Comparison of ENCODE assay signal across 14 cellular contexts in the genomic region with DNA sequence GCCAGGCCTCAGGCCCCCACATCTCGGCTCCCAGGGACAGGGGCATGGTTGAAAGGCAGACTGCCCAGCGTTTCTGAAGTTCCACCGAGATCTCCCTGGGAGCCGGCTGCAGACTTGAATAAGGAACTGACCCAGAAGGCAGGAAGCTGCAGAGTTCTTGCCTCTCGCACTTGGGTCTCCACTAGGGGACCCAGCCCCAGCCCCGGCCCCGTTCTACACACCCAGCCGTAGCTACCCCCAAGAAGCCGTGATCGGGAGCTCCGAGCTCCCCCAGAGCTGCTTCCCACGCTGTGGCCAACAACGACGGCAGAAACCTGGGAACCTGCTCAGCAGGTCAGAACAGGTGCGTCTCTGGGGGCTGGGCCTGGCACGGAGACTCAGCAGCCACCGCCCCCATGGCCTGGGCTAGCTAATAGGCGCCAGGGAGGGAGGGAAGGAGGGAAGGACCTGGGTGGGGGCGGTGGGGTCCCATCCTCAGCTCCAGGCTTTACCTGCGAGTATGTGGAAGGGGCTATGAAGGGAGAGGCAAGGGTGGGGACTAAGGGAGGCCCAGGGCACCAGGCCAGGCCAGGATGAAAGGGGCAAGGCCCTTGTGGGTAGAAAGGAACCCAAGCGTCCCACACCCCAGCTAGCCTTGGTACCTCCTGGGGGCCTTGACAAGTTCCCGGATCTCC. TPM values are rescaled to one million over a fixed set of nuclear protein-coding genes. Genes with fewer than 3 reads are reported as not detected.
A peak's percentile ranks its signal among the peaks of the same experiment; 100 is the strongest.
DNase-seq lines count a peak whose midpoint lies in the region; FAIRE-seq and TF ChIP-seq lines count a peak whose summit lies in the region.
"Had no signal": no experiment of that assay in that cellular context is flagged by ENCODE, and none has a peak within 500 bp of the region (broad histone marks: within the 10 kb centered on the region; RNA-seq: fewer than 3 reads in every experiment).

Gene NECTIN4 (minus strand): TSS at position 308 of the 674 bp plus-strand sequence. CDS start 262 bp downstream, at position 46.

- H2BK5ac ChIP-seq in mesendoderm (ENCODE audit: low read length), result no peak within 1 kb of the TSS

- H3K27ac Mint-ChIP-seq in activated naive CD8-positive, alpha-beta T cell, result peak within 1 kb of the TSS; percentile 11
- no peak within 1 kb of the TSS for H3K27ac Mint-ChIP-seq in activated naive CD8-positive, alpha-beta T cell treated with anti-CD3 and anti-CD28 coated beads for 36 hours
- H3K27ac Mint-ChIP-seq: activated T-helper 2 cell treated with anti-CD3 and anti-CD28 coated beads, Interferon-gamma antibody, Interleukin-2, Interleukin-4, amounts not matched to agents 10 μg/mL and 5 μg/mL and 100 μg/mL, durations not matched to agents 14 hours and 24 hours and 36 hours; IgD-negative memory B cell; natural killer cell treated with Interleukin-12 subunit alpha and Interleukin-12 subunit beta and Interleukin-15 and Interleukin-18, amount 100 ng/mL, for 72 hours had no signal

- no peak for FAIRE-seq in bronchial epithelial cell (lab: Jason Lieb, UNC)
- FAIRE-seq: colon had no signal

- H3K27me3 ChIP-seq in bronchial epithelial cell (ENCODE audit: control insufficient read depth, insufficient read depth, low read length) (no peaks in the 10 kb centered on the region), mesendoderm (ENCODE audit: insufficient read depth, low read length, poor library complexity) (no peaks in the 10 kb centered on the region), Karpas-422 (ENCODE audit: low read length) (no peaks in the 10 kb centered on the region)
- H3K27me3 ChIP-seq: SJSA1 had no signal

- H3K27ac ChIP-seq in mesendoderm (ENCODE audit: low read depth, low read length), result no peak within 1 kb of the TSS
- H3K27ac ChIP-seq in Karpas-422 (ENCODE audit: low read length), result no peak within 1 kb of the TSS
- H3K27ac ChIP-seq: SJSA1 had no signal

- peaks cover 3% of the 10 kb centered on the region for H3K4me1 ChIP-seq in mesendoderm (ENCODE audit: control insufficient read depth, low read depth, low read length)
- no peaks in the 10 kb centered on the region for H3K4me1 ChIP-seq in Karpas-422 (ENCODE audit: low read length)

- no peak within 1 kb of the TSS for H4K5ac ChIP-seq in mesendoderm (ENCODE audit: low read length)

- peak within 1 kb of the TSS; percentile 9 for H3K56ac ChIP-seq in mesendoderm (ENCODE audit: low read length)

- H2BK120ac ChIP-seq in mesendoderm (ENCODE audit: low read depth, low read length), result no peak within 1 kb of the TSS

- no peaks in the 10 kb centered on the region for H3K79me1 ChIP-seq in mesendoderm (ENCODE audit: low read length)

- H3K9ac ChIP-seq in mesendoderm (ENCODE audit: low read length) (no peak within 1 kb of the TSS), Karpas-422 (ENCODE audit: low read length) (no peak within 1 kb of the TSS)

- H3K9me3 Mint-ChIP-seq in activated naive CD8-positive, alpha-beta T cell (ENCODE audit: low read depth), result no peaks in the 10 kb centered on the region
- no peaks in the 10 kb centered on the region for H3K9me3 Mint-ChIP-seq in activated naive CD8-positive, alpha-beta T cell treated with anti-CD3 and anti-CD28 coated beads for 36 hours
- H3K9me3 Mint-ChIP-seq: activated T-helper 2 cell treated with anti-CD3 and anti-CD28 coated beads, Interferon-gamma antibody, Interleukin-2, Interleukin-4, amounts not matched to agents 10 μg/mL and 5 μg/mL and 100 μg/mL, durations not matched to agents 14 hours and 24 hours and 36 hours; IgD-negative memory B cell; natural killer cell treated with Interleukin-12 subunit alpha and Interleukin-12 subunit beta and Interleukin-15 and Interleukin-18, amount 100 ng/mL, for 72 hours had no signal

- TF ChIP-seq CTCF in bronchial epithelial cell (IDR thresholded peaks at IDR 0.05; ENCODE audit: insufficient read depth, low read length, severe bottlenecking), result no peak

- H3K79me2 ChIP-seq in mesendoderm (ENCODE audit: control insufficient read depth, insufficient read depth, low read length) (no peaks in the 10 kb centered on the region), Karpas-422 (ENCODE audit: low read length) (no peaks in the 10 kb centered on the region)

- H3K36me3 Mint-ChIP-seq in activated naive CD8-positive, alpha-beta T cell, result no peaks in the 10 kb centered on the region
- H3K36me3 Mint-ChIP-seq in activated naive CD8-positive, alpha-beta T cell treated with anti-CD3 and anti-CD28 coated beads for 36 hours, result no peaks in the 10 kb centered on the region
- H3K36me3 Mint-ChIP-seq: IgD-negative memory B cell; natural killer cell treated with Interleukin-12 subunit alpha and Interleukin-12 subunit beta and Interleukin-15 and Interleukin-18, amount 100 ng/mL, for 72 hours had no signal

- no peaks in the 10 kb centered on the region for H3K9me2 ChIP-seq in Karpas-422 (replicated peaks; ENCODE audit: insufficient read depth, low read length)

- no peak within 1 kb of the TSS for H2AFZ ChIP-seq in Karpas-422 (ENCODE audit: low read length)

- H3K4me2 ChIP-seq in mesendoderm (ENCODE audit: low read length) (no peak within 1 kb of the TSS), Karpas-422 (ENCODE audit: low read depth, low read length, poor library complexity, severe bottlenecking) (no peak within 1 kb of the TSS)

- WGBS in mesendoderm (ENCODE audit: extremely low coverage, insufficient coverage, low lambda C conversion rate), result no CpG with 5 or more reads among the region's 22 CpGs

- no peak within 1 kb of the TSS for H3K4ac ChIP-seq in mesendoderm (ENCODE audit: low read depth, low read length)

- H3K4me3 Mint-ChIP-seq in activated naive CD8-positive, alpha-beta T cell, result no peak within 1 kb of the TSS
- no peak within 1 kb of the TSS for H3K4me3 Mint-ChIP-seq in activated naive CD8-positive, alpha-beta T cell treated with anti-CD3 and anti-CD28 coated beads for 36 hours
- H3K4me3 Mint-ChIP-seq: IgD-negative memory B cell; natural killer cell treated with Interleukin-12 subunit alpha and Interleukin-12 subunit beta and Interleukin-15 and Interleukin-18, amount 100 ng/mL, for 72 hours had no signal

- no peaks in the 10 kb centered on the region for H3K27me3 Mint-ChIP-seq in activated naive CD8-positive, alpha-beta T cell
- no peaks in the 10 kb centered on the region for H3K27me3 Mint-ChIP-seq in activated naive CD8-positive, alpha-beta T cell treated with anti-CD3 and anti-CD28 coated beads for 36 hours
- H3K27me3 Mint-ChIP-seq: natural killer cell treated with Interleukin-12 subunit alpha and Interleukin-12 subunit beta and Interleukin-15 and Interleukin-18, amount 100 ng/mL, for 72 hours had no signal

- no peak within 1 kb of the TSS for H2BK15ac ChIP-seq in mesendoderm (replicated peaks; ENCODE audit: low read depth)

- no peak within 1 kb of the TSS for H3K23ac ChIP-seq in mesendoderm (ENCODE audit: low read length)

- no peak for DNase-seq in activated naive CD8-positive, alpha-beta T cell treated with anti-CD3 and anti-CD28 coated beads for 36 hours
- DNase-seq in bronchial epithelial cell (ENCODE audit: low read depth), result peak; percentile 79
- DNase-seq in mesendoderm, result no peak
- DNase-seq in ureter (ENCODE audit: low spot score), result peak; percentile 85
- no peak for DNase-seq in Karpas-422
- DNase-seq in HuH-7.5 (ENCODE audit: low spot score), result no peak
- DNase-seq in dermis blood vessel endothelial cell, result no peak
- DNase-seq: GF-D8 had no signal

- no peak within 1 kb of the TSS for H2AK5ac ChIP-seq in mesendoderm (ENCODE audit: low read length)

- H4K20me1 ChIP-seq in Karpas-422 (ENCODE audit: insufficient read depth, low read depth, low read length), result no peaks in the 10 kb centered on the region

- no peaks in the 10 kb centered on the region for H3K36me3 ChIP-seq in bronchial epithelial cell (ENCODE audit: control insufficient read depth, insufficient read depth, low read length)
- H3K36me3 ChIP-seq in mesendoderm (ENCODE audit: control insufficient read depth, insufficient read depth, low read length), result no peaks in the 10 kb centered on the region
- H3K36me3 ChIP-seq in Karpas-422 (ENCODE audit: insufficient read depth, low read length), result no peaks in the 10 kb centered on the region
- H3K36me3 ChIP-seq: SJSA1 had no signal

- peak within 1 kb of the TSS; percentile 62 for H3K4me3 ChIP-seq in bronchial epithelial cell (ENCODE audit: low read depth, low read length)
- no peak within 1 kb of the TSS for H3K4me3 ChIP-seq in mesendoderm (ENCODE audit: low read length)
- H3K4me3 ChIP-seq in Karpas-422 (ENCODE audit: low read length), result no peak within 1 kb of the TSS
- H3K4me3 ChIP-seq: SJSA1 had no signal

- no peak within 1 kb of the TSS for H4K8ac ChIP-seq in mesendoderm (ENCODE audit: low read depth, low read length)

- no peaks in the 10 kb centered on the region for H3K9me3 ChIP-seq in Karpas-422 (ENCODE audit: low read length)
- H3K9me3 ChIP-seq: SJSA1 had no signal

- peaks cover 36% of the 10 kb centered on the region for H3K4me1 Mint-ChIP-seq in activated naive CD8-positive, alpha-beta T cell (ENCODE audit: low read depth)
- peaks cover 48% of the 10 kb centered on the region for H3K4me1 Mint-ChIP-seq in activated naive CD8-positive, alpha-beta T cell treated with anti-CD3 and anti-CD28 coated beads for 36 hours
- H3K4me1 Mint-ChIP-seq: IgD-negative memory B cell had no signal

- no peak within 1 kb of the TSS for H3K18ac ChIP-seq in mesendoderm (ENCODE audit: low read length)

RNA-seq across cellular contexts. Expression of gene NECTIN4, which starts in this region (rescaled TPM):
- total RNA-seq in activated naive CD8-positive, alpha-beta T cell treated with anti-CD3 and anti-CD28 coated beads for 36 hours, result under 1 TPM; 0.12 to 0.16 TPM
- 108 and 200 TPM in 2 replicates for total RNA-seq in bronchial epithelial cell
- polyA plus RNA-seq in mesendoderm (2013, experiment 1 of 2), result 0.24 TPM
- 0.22 TPM for polyA plus RNA-seq in mesendoderm (2013, experiment 2 of 2)
- 75.6 TPM for total RNA-seq in ureter
- not detected in 2 replicates for total RNA-seq in Karpas-422 (2014; rRNA removed; shearing (Covaris generic); ENCODE audit: low replicate concordance)
- 0.17 and 0.28 TPM in 2 replicates for total RNA-seq in dermis blood vessel endothelial cell
- total RNA-seq: activated T-helper 2 cell treated with anti-CD3 and anti-CD28 coated beads, Interferon-gamma antibody, Interleukin-2, Interleukin-4, amounts not matched to agents 10 μg/mL and 5 μg/mL and 100 μg/mL, durations not matched to agents 14 hours and 24 hours and 36 hours; natural killer cell treated with Interleukin-12 subunit alpha and Interleukin-12 subunit beta and Interleukin-15 and Interleukin-18, amount 100 ng/mL, for 72 hours had no signal
- polyA plus RNA-seq: IgD-negative memory B cell had no signal

Comparison
In these comparisons a context has a peak if more than half of its experiments do, and no peak if none do; other contexts are left out.
1. RNA of gene NECTIN4 (total RNA-seq): 108 to 200 TPM in bronchial epithelial cell and 75.6 TPM in ureter (single experiment); 0.17 to 0.28 TPM in dermis blood vessel endothelial cell, 0.12 to 0.16 TPM in activated naive CD8-positive, alpha-beta T cell treated with anti-CD3 and anti-CD28 coated beads for 36 hours and not detected in Karpas-422; every median in the first group is over 10 times any median in the second.
2. DNase-seq: peak in bronchial epithelial cell (single experiment) and ureter (single experiment); none in activated naive CD8-positive, alpha-beta T cell treated with anti-CD3 and anti-CD28 coated beads for 36 hours (single experiment), mesendoderm (single experiment), Karpas-422 (single experiment), HuH-7.5 (single experiment) and dermis blood vessel endothelial cell (single experiment).